ENCODE assay signal across 8 cellular contexts in the genomic region with DNA sequence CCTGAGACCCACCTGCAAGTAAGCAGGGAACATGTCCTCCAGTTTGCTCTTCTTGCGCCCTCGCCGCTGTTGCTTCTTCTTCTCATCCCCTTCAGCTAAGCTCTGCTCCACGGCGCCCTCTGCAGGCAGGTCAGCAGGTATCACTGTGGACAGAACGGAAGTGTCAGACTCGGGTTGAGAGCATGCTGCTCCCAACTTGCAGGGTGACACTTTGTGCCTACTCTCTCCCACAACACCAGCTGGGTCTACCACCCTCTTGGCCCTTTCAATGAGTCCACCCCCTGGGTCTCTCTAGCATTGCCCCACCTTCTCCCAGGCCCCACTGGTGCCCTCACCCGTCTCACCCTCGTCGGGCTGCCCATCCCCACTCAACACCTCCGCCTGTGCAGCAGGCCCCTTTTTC. TPM values are rescaled to one million over a fixed set of nuclear protein-coding genes. Genes with fewer than 3 reads are reported as not detected.
DNase-seq lines count a peak whose midpoint lies in the region; ATAC-seq and TF ChIP-seq lines count a peak whose summit lies in the region.

No MANE protein-coding gene starts in this region.

- H3K27ac Mint-ChIP-seq in mesothelial cell of epicardium = no peak overlapping the region

- no peak overlapping the region for H3K4me3 Mint-ChIP-seq in mesothelial cell of epicardium

- H3K4me1 Mint-ChIP-seq in mesothelial cell of epicardium = no peaks in the 10 kb centered on the region

- peak; percentile 66 for DNase-seq in DMS 273 (lab: John Stamatoyannopoulos, UW; ENCODE audit: unreplicated experiment)
- no peak for DNase-seq in DMS 273 treated with DMSO at 0.1 percent for 48 hours (lab: John Stamatoyannopoulos, UW)
- peak; percentile 5 for DNase-seq in NCI-H526 treated with DMSO at 0.1 percent for 48 hours (lab: John Stamatoyannopoulos, UW)
- peak; percentile 87 to 88 for DNase-seq in activated CD4-positive, alpha-beta T cell treated with anti-CD3 and anti-CD28 coated beads, Interleukin-2, amount 50 U/mL, for 48 hours
- DNase-seq in effector CD8-positive, alpha-beta T cell (lab: John Stamatoyannopoulos, UW) = peak; percentile 71
- peak in 1 of 2 experiments; percentile 57 for DNase-seq in mesothelial cell of epicardium (ENCODE audit: low spot score in 2 of 2, unreplicated experiment in 2 of 2)
- DNase-seq in stimulated activated CD8-positive, alpha-beta memory T cell treated with anti-CD3 and anti-CD28 coated beads, Interleukin-7, amount 100 ng/mL, for 4 hours (ENCODE audit: low read depth in 2 of 2) = peak; percentile 56 to 61

- peak; percentile 51 for TF ChIP-seq CTCF in mesothelial cell of epicardium (IDR thresholded peaks at IDR 0.05; ENCODE audit: unreplicated experiment)

- peaks cover 49% of the 10 kb centered on the region for H3K36me3 Mint-ChIP-seq in mesothelial cell of epicardium

- no peaks in the 10 kb centered on the region for H3K27me3 Mint-ChIP-seq in mesothelial cell of epicardium (ENCODE audit: low read depth)

- no peaks in the 10 kb centered on the region for H3K9me3 Mint-ChIP-seq in mesothelial cell of epicardium

- ATAC-seq in HG02678 (IDR thresholded peaks at IDR 0.05; ENCODE audit: unreplicated experiment) = no peak

RNA-seq across cellular contexts. Expression of gene KMT2D, which starts 16.7 kb away (rescaled TPM):
- 125 to 137 TPM (median 136 TPM) in 3 replicates for total RNA-seq in mesothelial cell of epicardium

RNA-seq across cellular contexts. Expression of gene PRKAG1, which starts 25.3 kb away (rescaled TPM):
- 58.7 to 61.8 TPM (median 59.4 TPM) in 3 replicates for total RNA-seq in mesothelial cell of epicardium

RNA-seq across cellular contexts. Expression of gene RHEBL1, which starts 25.9 kb away (rescaled TPM):
- total RNA-seq in mesothelial cell of epicardium = 0.43 to 0.60 TPM (median 0.53 TPM) in 3 replicates

RNA-seq across cellular contexts. Expression of gene DDN, which starts 44.7 kb away (rescaled TPM):
- 0.27 to 0.36 TPM (median 0.29 TPM) in 3 replicates for total RNA-seq in mesothelial cell of epicardium

RNA-seq across cellular contexts. Expression of gene DHH, which starts 50.7 kb away (rescaled TPM):
- 0.38 to 0.63 TPM (median 0.49 TPM) in 3 replicates for total RNA-seq in mesothelial cell of epicardium
